35 cellular contexts compared by ENCODE assay signal in the genomic region with DNA sequence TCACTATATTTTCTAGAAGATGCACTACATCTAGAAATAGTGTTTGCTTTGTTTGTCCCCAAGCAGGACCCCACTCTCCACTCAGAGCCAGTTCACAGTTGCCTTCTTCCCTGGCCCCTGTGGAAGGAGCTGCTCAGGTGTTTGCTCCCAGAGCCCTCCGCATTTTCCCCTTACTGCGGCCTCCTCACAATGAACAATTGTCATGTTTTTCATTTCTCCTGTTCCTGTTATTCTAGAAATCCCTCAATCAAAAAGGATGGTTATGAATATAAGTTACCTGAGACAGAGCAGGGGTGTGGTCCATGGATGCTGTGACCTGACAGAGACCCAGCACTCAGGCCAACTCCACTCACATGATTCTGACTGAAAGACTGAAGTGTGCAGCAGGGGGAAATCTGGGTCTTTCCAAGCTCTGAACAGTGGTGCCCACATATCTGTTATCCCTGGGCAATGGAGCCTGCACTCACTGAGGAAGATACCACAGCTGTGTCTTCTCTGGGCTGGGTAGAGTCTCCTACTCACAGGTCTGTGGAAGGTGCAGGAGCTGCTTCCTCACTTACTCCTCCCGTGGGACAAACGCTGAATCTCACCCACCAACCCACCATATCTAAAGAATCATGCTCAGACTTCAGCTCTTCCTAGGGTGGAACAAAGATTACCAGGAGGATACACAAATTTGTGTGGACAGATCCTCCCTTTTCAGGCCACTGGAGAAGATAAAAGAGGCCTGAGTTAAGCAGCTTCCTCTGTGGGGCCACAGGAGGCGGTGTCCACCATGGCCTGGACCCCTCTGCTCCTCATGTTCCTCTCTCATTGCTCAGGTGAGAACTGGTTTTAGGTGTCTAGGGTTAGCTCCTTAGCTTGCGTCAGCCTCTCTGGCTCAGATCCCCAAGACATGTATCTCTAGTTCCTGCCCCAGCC.
DNase-seq lines count a peak whose midpoint lies in the region; ATAC-seq and TF ChIP-seq lines count a peak whose summit lies in the region.
"Had no signal": no experiment of that assay in that cellular context is flagged by ENCODE, and none has a peak within 500 bp of the region (broad histone marks: within the 10 kb centered on the region; RNA-seq: fewer than 3 reads in every experiment).

No MANE protein-coding gene starts in this region.

- peaks cover 95% of the 10 kb centered on the region for H3K27me3 Mint-ChIP-seq in endodermal cell (ENCODE audit: insufficient read depth)
- peaks cover 14% of the 10 kb centered on the region for H3K27me3 Mint-ChIP-seq in activated T-cell treated with anti-CD3 and anti-CD28 coated beads, Interleukin-2, amount 50 U/mL, for 24 hours
- H3K27me3 Mint-ChIP-seq: naive B cell had no signal

- H3K4me3 ChIP-seq in endodermal cell (ENCODE audit: low read length) (no peak overlapping the region), colonic mucosa (no peak overlapping the region)
- H3K4me3 ChIP-seq: GM23248, left lung, MG63, suprapubic skin, upper lobe of right lung had no signal

- no peak overlapping the region for H3K9ac ChIP-seq in endodermal cell (ENCODE audit: extremely low read depth, low read length, poor library complexity, severe bottlenecking)
- no peak overlapping the region for H3K9ac ChIP-seq in colonic mucosa (ENCODE audit: low read depth in 2 of 2, low read length in 2 of 2)
- H3K9ac ChIP-seq: GM23248 had no signal

- H3K4me3 Mint-ChIP-seq in endodermal cell = no peak overlapping the region
- H3K4me3 Mint-ChIP-seq in stimulated activated effector memory CD8-positive, alpha-beta T cell treated with anti-CD3 and anti-CD28 coated beads, Interleukin-12 subunit alpha, Interleukin-12 subunit beta, amount 100 ng/mL, for 72 hours = no peak overlapping the region
- no peak overlapping the region for H3K4me3 Mint-ChIP-seq in activated T-cell treated with anti-CD3 and anti-CD28 coated beads, Interleukin-2, amount 50 U/mL, for 24 hours
- H3K4me3 Mint-ChIP-seq: activated CD4-positive, alpha-beta T cell treated with anti-CD3 and anti-CD28 coated beads, Interleukin-2, amount 10 ng/mL, durations not matched to agents 7 days and 5 days; HFFc6; mesothelial cell of epicardium; naive B cell had no signal

- intact Hi-C loops in colonic mucosa (cut with DNase I) = no loop called here

- CTCF ChIA-PET in RWPE1 (lab: Yijun Ruan, JAX) = interaction anchor here (0.6 to 0.9 kb wide), 2 partner anchors 9 to 271 kb away, joined by 3 to 6 read pairs; no protein-coding TSS in a partner anchor

- POLR2A ChIA-PET in RWPE1 (lab: Yijun Ruan, JAX; ENCODE audit: low non-redundant PET) = interaction anchor here (1.2 kb wide), 1 partner anchor 41 kb away, joined by 4 read pairs; no protein-coding TSS in a partner anchor

- no peaks in the 10 kb centered on the region for H3K4me1 Mint-ChIP-seq in endodermal cell
- no peaks in the 10 kb centered on the region for H3K4me1 Mint-ChIP-seq in stimulated activated effector memory CD8-positive, alpha-beta T cell treated with anti-CD3 and anti-CD28 coated beads, Interleukin-12 subunit alpha, Interleukin-12 subunit beta, amount 100 ng/mL, for 72 hours
- H3K4me1 Mint-ChIP-seq in activated T-cell treated with anti-CD3 and anti-CD28 coated beads, Interleukin-2, amount 50 U/mL, for 24 hours (ENCODE audit: low read depth) = no peaks in the 10 kb centered on the region
- H3K4me1 Mint-ChIP-seq: activated CD4-positive, alpha-beta T cell treated with anti-CD3 and anti-CD28 coated beads, Interleukin-2, amount 10 ng/mL, durations not matched to agents 7 days and 5 days had no signal

- H3K9me3 ChIP-seq in endodermal cell (ENCODE audit: control insufficient read depth, low read length) (no peaks in the 10 kb centered on the region), colonic mucosa (no peaks in the 10 kb centered on the region)
- H3K9me3 ChIP-seq: Caco-2, left lung, MG63, neutrophil, suprapubic skin, upper lobe of right lung had no signal

- no peaks in the 10 kb centered on the region for H3K9me3 Mint-ChIP-seq in endodermal cell
- no peaks in the 10 kb centered on the region for H3K9me3 Mint-ChIP-seq in stimulated activated effector memory CD8-positive, alpha-beta T cell treated with anti-CD3 and anti-CD28 coated beads, Interleukin-12 subunit alpha, Interleukin-12 subunit beta, amount 100 ng/mL, for 72 hours
- H3K9me3 Mint-ChIP-seq in activated T-cell treated with anti-CD3 and anti-CD28 coated beads, Interleukin-2, amount 50 U/mL, for 24 hours = no peaks in the 10 kb centered on the region
- H3K9me3 Mint-ChIP-seq: activated CD4-positive, alpha-beta T cell treated with anti-CD3 and anti-CD28 coated beads, Interleukin-2, amount 10 ng/mL, durations not matched to agents 7 days and 5 days; activated naive CD4-positive, alpha-beta T cell treated with anti-CD3 and anti-CD28 coated beads, Interleukin-2, amount 50 U/mL, for 72 hours; HFFc6; mesothelial cell of epicardium had no signal

- H3K36me3 Mint-ChIP-seq in endodermal cell (ENCODE audit: low read depth) = no peaks in the 10 kb centered on the region
- H3K36me3 Mint-ChIP-seq in stimulated activated effector memory CD8-positive, alpha-beta T cell treated with anti-CD3 and anti-CD28 coated beads, Interleukin-12 subunit alpha, Interleukin-12 subunit beta, amount 100 ng/mL, for 72 hours = no peaks in the 10 kb centered on the region
- no peaks in the 10 kb centered on the region for H3K36me3 Mint-ChIP-seq in activated T-cell treated with anti-CD3 and anti-CD28 coated beads, Interleukin-2, amount 50 U/mL, for 24 hours (ENCODE audit: low read depth)
- H3K36me3 Mint-ChIP-seq: activated naive CD4-positive, alpha-beta T cell treated with anti-CD3 and anti-CD28 coated beads, Interleukin-2, amount 50 U/mL, for 72 hours; mesothelial cell of epicardium; naive B cell had no signal

- H3K36me3 ChIP-seq in endodermal cell (ENCODE audit: control insufficient read depth, insufficient read depth, low read length) (no peaks in the 10 kb centered on the region), colonic mucosa (no peaks in the 10 kb centered on the region)
- H3K36me3 ChIP-seq: brain microvascular endothelial cell, left lung, MG63, neutrophil, suprapubic skin, upper lobe of right lung had no signal

- DNase-seq in SKM-1 treated with dmso at 0.1 percent for 144 hours (lab: John Stamatoyannopoulos, UW; ENCODE audit: unreplicated experiment) = peak; percentile 13
- no peak for DNase-seq in SKM-1 (lab: John Stamatoyannopoulos, UW; ENCODE audit: unreplicated experiment)
- no peak for DNase-seq in RWPE1 (ENCODE audit: low spot score)
- DNase-seq in endodermal cell = no peak
- DNase-seq in stimulated activated effector memory CD8-positive, alpha-beta T cell treated with anti-CD3 and anti-CD28 coated beads, Interleukin-12 subunit alpha, Interleukin-12 subunit beta, amount 100 ng/mL, for 72 hours (ENCODE audit: low spot score in 2 of 2) = no peak
- DNase-seq in NCI-H2196 (lab: John Stamatoyannopoulos, UW; ENCODE audit: unreplicated experiment) = no peak
- no peak for DNase-seq in activated T-cell treated with anti-CD3 and anti-CD28 coated beads, Interleukin-2, amount 50 U/mL, for 24 hours
- DNase-seq in colonic mucosa = no peak
- DNase-seq: 8988T; activated CD4-positive, alpha-beta T cell treated with anti-CD3 and anti-CD28 coated beads, Interleukin-2, amount 10 ng/mL, durations not matched to agents 7 days and 5 days; activated effector memory CD4-positive, alpha-beta T cell treated with Interleukin-2 at 50 U/mL for 16 hours; amygdala; brain microvascular endothelial cell; Caco-2; glutamatergic neuron; GM23248; HFFc6; KBM-7; left lung; MG63; naive B cell; NCI-H1417; NCI-H2029; NCI-H524 treated with DMSO at 0.1 percent for 48 hours; Right ventricle myocardium superior; stimulated activated CD4-positive, alpha-beta T cell treated with anti-CD3 and anti-CD28 coated beads, Interleukin-12 subunit alpha, Interleukin-12 subunit beta, amount 100 ng/mL, for 4 hours; stimulated activated CD4-positive, alpha-beta T cell treated with anti-CD3 and anti-CD28 coated beads, Interleukin-4, amount 100 ng/mL, for 4 hours; upper lobe of right lung had no signal

- H3K27ac Mint-ChIP-seq in endodermal cell = no peak overlapping the region
- no peak overlapping the region for H3K27ac Mint-ChIP-seq in stimulated activated effector memory CD8-positive, alpha-beta T cell treated with anti-CD3 and anti-CD28 coated beads, Interleukin-12 subunit alpha, Interleukin-12 subunit beta, amount 100 ng/mL, for 72 hours
- no peak overlapping the region for H3K27ac Mint-ChIP-seq in activated T-cell treated with anti-CD3 and anti-CD28 coated beads, Interleukin-2, amount 50 U/mL, for 24 hours
- H3K27ac Mint-ChIP-seq: activated CD4-positive, alpha-beta T cell treated with anti-CD3 and anti-CD28 coated beads, Interleukin-2, amount 10 ng/mL, durations not matched to agents 7 days and 5 days; activated naive CD4-positive, alpha-beta T cell treated with anti-CD3 and anti-CD28 coated beads, Interleukin-2, amount 50 U/mL, for 72 hours; HFFc6; mesothelial cell of epicardium; progenitor cell of endocrine pancreas had no signal

- H3K4me1 ChIP-seq in endodermal cell (ENCODE audit: control insufficient read depth, insufficient read depth, low read length) (no peaks in the 10 kb centered on the region), colonic mucosa (no peaks in the 10 kb centered on the region)
- H3K4me1 ChIP-seq: left lung, suprapubic skin, upper lobe of right lung had no signal

- ATAC-seq in stimulated activated effector memory CD8-positive, alpha-beta T cell treated with anti-CD3 and anti-CD28 coated beads, Interleukin-12 subunit alpha, Interleukin-12 subunit beta, amount 100 ng/mL, for 72 hours = peak; percentile 39
- ATAC-seq: left lung, sciatic nerve, upper lobe of right lung had no signal

- peak overlapping the region; percentile 96 for H3K27ac ChIP-seq in RWPE1
- H3K27ac ChIP-seq in endodermal cell (ENCODE audit: low read depth, low read length) = no peak overlapping the region
- no peak overlapping the region for H3K27ac ChIP-seq in colonic mucosa
- H3K27ac ChIP-seq: brain microvascular endothelial cell, C4-2B, GM23248, left lung, neutrophil, suprapubic skin, upper lobe of right lung had no signal

- TF ChIP-seq CTCF in RWPE1 (conservative IDR thresholded peaks at IDR 0.05; ENCODE audit: low read depth) (no peak), endodermal cell (conservative IDR thresholded peaks at IDR 0.05) (peak; percentile 44), colonic mucosa (IDR thresholded peaks at IDR 0.05) (no peak)

- H3K27me3 ChIP-seq in endodermal cell (ENCODE audit: control insufficient read depth, insufficient read depth, low read length, poor library complexity, severe bottlenecking) = peaks cover 89% of the 10 kb centered on the region
- no peaks in the 10 kb centered on the region for H3K27me3 ChIP-seq in colonic mucosa
- H3K27me3 ChIP-seq: MG63, neutrophil had no signal

- WGBS in endodermal cell (ENCODE audit: insufficient coverage in 1 of 2, insufficient read length in 1 of 2), 2 experiments = 94 to 96% methylated on average over 3 to 6 of the region's 6 CpGs
